8 cellular contexts compared by ENCODE assay signal in genomic region chr7:87059525-87060287, GRCh38. TPM values are rescaled to one million over a fixed set of nuclear protein-coding genes. Genes with fewer than 3 reads are reported as not detected.
DNase-seq lines count a peak whose midpoint lies in the region; ATAC-seq and TF ChIP-seq lines count a peak whose summit lies in the region.

Gene ELAPOR2 (minus strand): TSS chr7:87059654. CDS start chr7:87059513, 141 bp downstream.

- H3K27ac ChIP-seq in CD4-positive, alpha-beta memory T cell (ENCODE audit: low read depth, low read length) = peak within 1 kb of the TSS; percentile 53

- CTCF ChIA-PET in CD4-positive, alpha-beta memory T cell (lab: Charles Lee; ENCODE audit: partially characterized antibody) = interaction anchor here (0.6 to 4.5 kb wide), 12 partner anchors 9 to 132 kb away, joined by 3 to 10 read pairs (median 3); no protein-coding TSS in a partner anchor

- peak within 1 kb of the TSS; percentile 45 to 93 (median 86) for H3K27ac Mint-ChIP-seq in CD4-positive, alpha-beta memory T cell
- H3K27ac Mint-ChIP-seq in endothelial cell (ENCODE audit: unreplicated experiment) = peak within 1 kb of the TSS; percentile 74
- H3K27ac Mint-ChIP-seq in mesothelial cell of epicardium = peak within 1 kb of the TSS; percentile 52

- no peaks in the 10 kb centered on the region for H3K9me3 Mint-ChIP-seq in CD4-positive, alpha-beta memory T cell
- peaks cover 3% of the 10 kb centered on the region for H3K9me3 Mint-ChIP-seq in endothelial cell (ENCODE audit: unreplicated experiment)
- no peaks in the 10 kb centered on the region for H3K9me3 Mint-ChIP-seq in mesothelial cell of epicardium

- peaks cover 14% of the 10 kb centered on the region for H3K4me1 ChIP-seq in CD4-positive, alpha-beta memory T cell (ENCODE audit: insufficient read depth, low read length)

- no peaks in the 10 kb centered on the region for H3K9me3 ChIP-seq in CD4-positive, alpha-beta memory T cell (ENCODE audit: control insufficient read depth in 1 of 2, low read length in 2 of 2)

- TF ChIP-seq CTCF in endothelial cell (IDR thresholded peaks at IDR 0.05; ENCODE audit: unreplicated experiment) (no peak), mesothelial cell of epicardium (IDR thresholded peaks at IDR 0.05; ENCODE audit: unreplicated experiment) (peak; percentile 20)

- H3K4me3 Mint-ChIP-seq in CD4-positive, alpha-beta memory T cell = peak within 1 kb of the TSS; percentile 83 to 91 (median 88)
- H3K4me3 Mint-ChIP-seq in endothelial cell (ENCODE audit: unreplicated experiment) = peak within 1 kb of the TSS; percentile 94
- H3K4me3 Mint-ChIP-seq in mesothelial cell of epicardium = peak within 1 kb of the TSS; percentile 79

- H3K4me3 ChIP-seq in CD4-positive, alpha-beta memory T cell (ENCODE audit: low read length in 2 of 2) = peak within 1 kb of the TSS; percentile 59 to 70

- peaks cover 0 to 2% of the 10 kb centered on the region in 2 donors for H3K36me3 Mint-ChIP-seq in CD4-positive, alpha-beta memory T cell
- H3K36me3 Mint-ChIP-seq in endothelial cell (ENCODE audit: low read depth, unreplicated experiment) = no peaks in the 10 kb centered on the region
- no peaks in the 10 kb centered on the region for H3K36me3 Mint-ChIP-seq in mesothelial cell of epicardium

- no peaks in the 10 kb centered on the region for H3K27me3 ChIP-seq in CD4-positive, alpha-beta memory T cell (ENCODE audit: insufficient read depth, low read length)

- H3K4me1 Mint-ChIP-seq in CD4-positive, alpha-beta memory T cell = peaks cover 12 to 20% (median 15%) of the 10 kb centered on the region in 4 donors
- H3K4me1 Mint-ChIP-seq in endothelial cell (ENCODE audit: unreplicated experiment) (peaks cover 34% of the 10 kb centered on the region), mesothelial cell of epicardium (peaks cover 23% of the 10 kb centered on the region)

- POLR2A ChIA-PET in CD4-positive, alpha-beta memory T cell (lab: Charles Lee; ENCODE audit: partially characterized antibody) = interaction anchor here (0.8 to 1.8 kb wide), 6 partner anchors 20 to 160 kb away, joined by 3 to 15 read pairs (median 8); partner anchors contain the start of genes DMTF1 and TMEM243

- H3K27me3 Mint-ChIP-seq in CD4-positive, alpha-beta memory T cell = peaks cover 0 to 3% of the 10 kb centered on the region in 2 donors
- H3K27me3 Mint-ChIP-seq in endothelial cell (ENCODE audit: unreplicated experiment) (peaks cover 6% of the 10 kb centered on the region), mesothelial cell of epicardium (ENCODE audit: low read depth) (peaks cover 6% of the 10 kb centered on the region)

- H3K36me3 ChIP-seq in CD4-positive, alpha-beta memory T cell (ENCODE audit: insufficient read depth, low read length) = no peaks in the 10 kb centered on the region

- intact Hi-C loops in CD4-positive, alpha-beta memory T cell (cut with micrococcal nuclease) = loop anchor here (1.0 to 2.0 kb wide), 5 partner anchors 80 to 177 kb away; partner anchors contain the start of genes DMTF1 and TMEM243

- DNase-seq in CD4-positive, alpha-beta memory T cell = peak; percentile 81 to 83 (median 82)
- DNase-seq in NCI-H82 (lab: John Stamatoyannopoulos, UW) (peak; percentile 94), endothelial cell (ENCODE audit: low spot score) (peak; percentile 89), mesothelial cell of epicardium (ENCODE audit: low spot score in 2 of 2, unreplicated experiment in 2 of 2) (peak; percentile 65 to 86)
- peak; percentile 51 for DNase-seq in activated CD8-positive, alpha-beta memory T cell treated with anti-CD3 and anti-CD28 coated beads, Interleukin-2, amount 50 U/mL, for 1 hour (ENCODE audit: extremely low read depth)
- peak; percentile 54 to 67 for DNase-seq in stimulated activated CD8-positive, alpha-beta memory T cell treated with anti-CD3 and anti-CD28 coated beads, Interleukin-2, amount 100 ng/mL, for 1 hour (ENCODE audit: low read depth in 2 of 2)

- ATAC-seq in GM19395 (IDR thresholded peaks at IDR 0.05; ENCODE audit: unreplicated experiment) = peak; percentile 97
- peak; percentile 95 for ATAC-seq in HG03521 (IDR thresholded peaks at IDR 0.05; ENCODE audit: unreplicated experiment)

RNA-seq across cellular contexts. Expression of gene ELAPOR2, which starts in this region (rescaled TPM):
- 10 to 100 TPM in 1 of 2 experiments, 1 to 10 TPM in 1; 8.8 to 11.8 TPM for total RNA-seq in CD4-positive, alpha-beta memory T cell
- polyA plus RNA-seq in CD4-positive, alpha-beta memory T cell = 10 to 100 TPM in 1 of 2 donors, 1 to 10 TPM in 1; 6.5 to 10.2 TPM
- total RNA-seq in endothelial cell (ENCODE audit: unreplicated experiment) (59.4 TPM), mesothelial cell of epicardium (46.3 to 55.2 TPM (median 54.2 TPM) in 3 replicates)

Comparison
In these comparisons a context has a peak if more than half of its experiments do, and no peak if none do; other contexts are left out.
1. Peak in every context shown above with its lines: DNase-seq, ATAC-seq, H3K4me3 ChIP-seq and H3K27ac ChIP-seq.